Comparison of ENCODE assay signal across 8 cellular contexts in genomic region chr12:8780389-8780788, GRCh38. TPM values are rescaled to one million over a fixed set of nuclear protein-coding genes. Genes with fewer than 3 reads are reported as not detected.
A peak's percentile ranks its signal among the peaks of the same experiment; 100 is the strongest.
DNase-seq lines count a peak whose midpoint lies in the region; ATAC-seq and TF ChIP-seq lines count a peak whose summit lies in the region.

No MANE protein-coding gene starts in this region.

- no peak overlapping the region for H2BK120ac ChIP-seq in mesenchymal stem cell (ENCODE audit: low read depth, low read length)

- TF ChIP-seq CTCF in brain microvascular endothelial cell (IDR thresholded peaks at IDR 0.05; ENCODE audit: low read depth, low read length, missing control alignments) = peak; percentile 56
- peak in 1 of 3 donors; percentile 20 for TF ChIP-seq CTCF in ovary (IDR thresholded peaks at IDR 0.05)

- DNase-seq in DMS 273 (lab: John Stamatoyannopoulos, UW; ENCODE audit: unreplicated experiment) (peak; percentile 13), Kasumi-1 (lab: John Stamatoyannopoulos, UW) (peak; percentile 33 to 47), brain microvascular endothelial cell (peak; percentile 46), mesenchymal stem cell (peak; percentile 50), ovary (no peak), NCI-H748 treated with DMSO at 0.1 percent for 48 hours (lab: John Stamatoyannopoulos, UW) (no peak), NOMO-1 (lab: John Stamatoyannopoulos, UW; ENCODE audit: unreplicated experiment in 2 of 2) (no peak)
- DNase-seq in stimulated activated naive CD8-positive, alpha-beta T cell treated with anti-CD3 and anti-CD28 coated beads, Interleukin-15, Interleukin-2, amounts not matched to agents 100 U/mL and 50 U/mL, for 24 hours = no peak

- WGBS in mesenchymal stem cell = no CpG with 5 or more reads among the region's 1 CpG
- 67 to 80% (median 78%) methylated on average over 1 of the region's 1 CpG for WGBS in ovary, 3 donors

- no peaks in the 10 kb centered on the region for H3K36me3 ChIP-seq in brain microvascular endothelial cell (replicated peaks)
- H3K36me3 ChIP-seq in mesenchymal stem cell (ENCODE audit: control insufficient read depth in 1 of 2, insufficient read depth in 2 of 2, low read depth in 1 of 2, low read length in 2 of 2) = peaks cover 7 to 12% of the 10 kb centered on the region in 2 experiments
- no peaks in the 10 kb centered on the region for H3K36me3 ChIP-seq in ovary

- intact Hi-C loops in ovary (cut with DNase I) = no loop called here

- no peak overlapping the region for H4K8ac ChIP-seq in mesenchymal stem cell (ENCODE audit: low read length)

- TF ChIP-seq EP300 in ovary (IDR thresholded peaks at IDR 0.05) = no peak

- H3K4ac ChIP-seq in mesenchymal stem cell (ENCODE audit: low read depth in 1 of 2, low read length in 2 of 2) = no peak overlapping the region

- in situ Hi-C loops in brain microvascular endothelial cell (cut with HindIII; ENCODE audit: low pct_ligation_motif_present, low sequenced_read_pairs) = no loop called here

- H3K23ac ChIP-seq in mesenchymal stem cell (ENCODE audit: low read length in 2 of 2) = no peak overlapping the region

- no peak overlapping the region for H2BK5ac ChIP-seq in mesenchymal stem cell (ENCODE audit: low read depth, low read length, poor library complexity, severe bottlenecking)

- no peak overlapping the region for H2BK15ac ChIP-seq in mesenchymal stem cell (ENCODE audit: low read depth, poor library complexity, severe bottlenecking)

- no peak overlapping the region for H3K4me3 ChIP-seq in brain microvascular endothelial cell (ENCODE audit: low read depth, low read length)
- no peak overlapping the region for H3K4me3 ChIP-seq in mesenchymal stem cell (ENCODE audit: insufficient read depth in 1 of 2, low read depth in 1 of 2, low read length in 2 of 2)
- no peak overlapping the region for H3K4me3 ChIP-seq in ovary

- H2AFZ ChIP-seq in mesenchymal stem cell (ENCODE audit: low read depth, low read length) = no peak overlapping the region

- no peak overlapping the region for H3K9ac ChIP-seq in mesenchymal stem cell (ENCODE audit: low read length)

- TF ChIP-seq POLR2A in ovary (IDR thresholded peaks at IDR 0.05) = no peak

- no peak for ATAC-seq in stimulated activated naive CD8-positive, alpha-beta T cell treated with anti-CD3 and anti-CD28 coated beads, Interleukin-15, Interleukin-2, amounts not matched to agents 100 U/mL and 50 U/mL, for 24 hours

- H3K9me3 ChIP-seq in mesenchymal stem cell (ENCODE audit: control insufficient read depth, low read length) (no peaks in the 10 kb centered on the region), ovary (no peaks in the 10 kb centered on the region)

- H3K14ac ChIP-seq in mesenchymal stem cell (ENCODE audit: low read length in 2 of 2) = no peak overlapping the region

- no peak overlapping the region for H2BK12ac ChIP-seq in mesenchymal stem cell (ENCODE audit: low read length in 2 of 2)

- no peak overlapping the region for H3K18ac ChIP-seq in mesenchymal stem cell (ENCODE audit: low read depth in 1 of 2, low read length in 2 of 2)

- H4K91ac ChIP-seq in mesenchymal stem cell (ENCODE audit: low read length) = no peak overlapping the region

- no peaks in the 10 kb centered on the region for H3K27me3 ChIP-seq in brain microvascular endothelial cell (replicated peaks)
- H3K27me3 ChIP-seq in mesenchymal stem cell (ENCODE audit: control insufficient read depth in 1 of 2, insufficient read depth in 1 of 2, low read length in 2 of 2) = no peaks in the 10 kb centered on the region
- H3K27me3 ChIP-seq in ovary = no peaks in the 10 kb centered on the region

- H3K79me1 ChIP-seq in mesenchymal stem cell (replicated peaks; ENCODE audit: low read length, poor library complexity, severe bottlenecking) = peaks cover 6% of the 10 kb centered on the region

- H3K4me1 ChIP-seq in mesenchymal stem cell (ENCODE audit: control insufficient read depth, insufficient read depth, low read depth, low read length) (peaks cover 2% of the 10 kb centered on the region), ovary (ENCODE audit: insufficient read depth) (peaks cover 4% of the 10 kb centered on the region)

- H2AK5ac ChIP-seq in mesenchymal stem cell (ENCODE audit: low read length, severe bottlenecking) = no peak overlapping the region

- no peak overlapping the region for H3K27ac ChIP-seq in brain microvascular endothelial cell
- no peak overlapping the region for H3K27ac ChIP-seq in mesenchymal stem cell (ENCODE audit: low read length, poor library complexity, severe bottlenecking)
- no peak overlapping the region for H3K27ac ChIP-seq in ovary

- H3K4me2 ChIP-seq in mesenchymal stem cell (ENCODE audit: low read length, poor library complexity, severe bottlenecking) = no peak overlapping the region

RNA-seq across cellular contexts. Expression of gene A2ML1, which starts 42.0 kb away (rescaled TPM):
- polyA plus RNA-seq in mesenchymal stem cell (2013, experiment 1 of 2) = not detected
- polyA plus RNA-seq in mesenchymal stem cell (2013, experiment 2 of 2) = not detected
- under 1 TPM in 6 of 7 donors, not detected in 1; 0.07 to 0.80 (median 0.39) TPM for total RNA-seq in ovary
- under 1 TPM; 0.17 to 0.22 TPM for polyA plus RNA-seq in ovary

Comparison
In these comparisons a context has a peak if more than half of its experiments do, and no peak if none do; other contexts are left out.
1. DNase-seq: peak in DMS 273 (single experiment), Kasumi-1 (2 of 2), brain microvascular endothelial cell (single experiment) and mesenchymal stem cell (single experiment); none in ovary (0 of 5), stimulated activated naive CD8-positive, alpha-beta T cell treated with anti-CD3 and anti-CD28 coated beads, Interleukin-15, Interleukin-2, amounts not matched to agents 100 U/mL and 50 U/mL, for 24 hours (single experiment), NCI-H748 treated with DMSO at 0.1 percent for 48 hours (single experiment) and NOMO-1 (0 of 2).